20 cellular contexts compared by ENCODE assay signal in genomic region chr4:4838602-4839470, GRCh38. TPM values are rescaled to one million over a fixed set of nuclear protein-coding genes. Genes with fewer than 3 reads are reported as not detected.
DNase-seq lines count a peak whose midpoint lies in the region; ATAC-seq, FAIRE-seq and TF ChIP-seq lines count a peak whose summit lies in the region.
"Had no signal": no experiment of that assay in that cellular context is flagged by ENCODE, and none has a peak within 500 bp of the region (broad histone marks: within the 10 kb centered on the region; RNA-seq: fewer than 3 reads in every experiment).

No MANE protein-coding gene starts in this region.

- no peaks in the 10 kb centered on the region for H3K9me3 ChIP-seq in astrocyte (ENCODE audit: insufficient read depth, low read depth, low read length)
- H3K9me3 ChIP-seq: colonic mucosa had no signal

- no peaks in the 10 kb centered on the region for H3K79me2 ChIP-seq in astrocyte (ENCODE audit: insufficient read depth, low read length)

- H3K36me3 Mint-ChIP-seq in astrocyte (ENCODE audit: low read depth, unreplicated experiment), result no peaks in the 10 kb centered on the region
- H3K36me3 Mint-ChIP-seq in activated T-cell treated with anti-CD3 and anti-CD28 coated beads, Interleukin-2, amount 50 U/mL, for 4 hours (ENCODE audit: insufficient read depth), result no peaks in the 10 kb centered on the region

- H3K4me1 Mint-ChIP-seq in astrocyte (ENCODE audit: low read depth, unreplicated experiment), result peaks cover 12% of the 10 kb centered on the region
- H3K4me1 Mint-ChIP-seq in activated T-cell treated with anti-CD3 and anti-CD28 coated beads, Interleukin-2, amount 50 U/mL, for 4 hours (ENCODE audit: low read depth), result no peaks in the 10 kb centered on the region

- no peaks in the 10 kb centered on the region for H3K9me3 Mint-ChIP-seq in astrocyte (ENCODE audit: unreplicated experiment)
- H3K9me3 Mint-ChIP-seq in activated T-cell treated with anti-CD3 and anti-CD28 coated beads, Interleukin-2, amount 50 U/mL, for 4 hours, result peaks cover 14% of the 10 kb centered on the region

- no peaks in the 10 kb centered on the region for H3K36me3 ChIP-seq in astrocyte (ENCODE audit: insufficient read depth, low read length)
- H3K36me3 ChIP-seq: colonic mucosa, left lung, tibial artery had no signal

- no peak overlapping the region for H3K27ac ChIP-seq in astrocyte (ENCODE audit: low read depth, low read length)
- H3K27ac ChIP-seq in temporal lobe (ENCODE audit: low read depth, low read length), result peak overlapping the region; percentile 75
- H3K27ac ChIP-seq: 22Rv1, colonic mucosa, foreskin keratinocyte, left lung, tibial artery had no signal

- peaks cover 2% of the 10 kb centered on the region for H3K27me3 ChIP-seq in astrocyte (ENCODE audit: insufficient read depth, low read length)
- H3K27me3 ChIP-seq: colonic mucosa had no signal

- peak overlapping the region; percentile 62 for H2AFZ ChIP-seq in astrocyte (ENCODE audit: low read depth, low read length)

- no peak overlapping the region for H3K4me3 ChIP-seq in astrocyte (ENCODE audit: insufficient read depth, low read depth, low read length)
- H3K4me3 ChIP-seq: colonic mucosa, left lung, tibial artery had no signal

- peak overlapping the region; percentile 48 for H3K9ac ChIP-seq in astrocyte (ENCODE audit: low read length)

- peaks cover 22% of the 10 kb centered on the region for H3K4me1 ChIP-seq in astrocyte (ENCODE audit: insufficient read depth, low read length)
- H3K4me1 ChIP-seq: colonic mucosa, foreskin keratinocyte, left lung, tibial artery had no signal

- ATAC-seq in activated T-cell treated with anti-CD3 and anti-CD28 coated beads, Interleukin-2, amount 50 U/mL, for 4 hours, result no peak
- ATAC-seq: foreskin keratinocyte, left lung had no signal

- no peaks in the 10 kb centered on the region for H4K20me1 ChIP-seq in astrocyte (ENCODE audit: insufficient read depth, low read length)

- TF ChIP-seq CTCF in astrocyte (IDR thresholded peaks at IDR 0.05; ENCODE audit: insufficient read depth, low read depth, low read length), result no peak

- H3K4me3 Mint-ChIP-seq in astrocyte (ENCODE audit: unreplicated experiment), result no peak overlapping the region
- no peak overlapping the region for H3K4me3 Mint-ChIP-seq in activated T-cell treated with anti-CD3 and anti-CD28 coated beads, Interleukin-2, amount 50 U/mL, for 4 hours

- H3K27me3 Mint-ChIP-seq in astrocyte (ENCODE audit: low read depth, unreplicated experiment), result peaks cover 46% of the 10 kb centered on the region
- peaks cover 8% of the 10 kb centered on the region for H3K27me3 Mint-ChIP-seq in activated T-cell treated with anti-CD3 and anti-CD28 coated beads, Interleukin-2, amount 50 U/mL, for 4 hours (ENCODE audit: low read depth)

- H3K27ac Mint-ChIP-seq in astrocyte (ENCODE audit: unreplicated experiment), result no peak overlapping the region
- H3K27ac Mint-ChIP-seq: progenitor cell of endocrine pancreas had no signal

- FAIRE-seq in astrocyte (lab: Jason Lieb, UNC), result no peak
- FAIRE-seq: endothelial cell of umbilical vein, H1 had no signal

- DNase-seq in DMS 273 (lab: John Stamatoyannopoulos, UW; ENCODE audit: unreplicated experiment) (peak; percentile 36), DMS 273 treated with DMSO at 0.1 percent for 48 hours (lab: John Stamatoyannopoulos, UW) (no peak), astrocyte (ENCODE audit: low read depth) (peak; percentile 34), medulla oblongata (ENCODE audit: extremely low spot score) (peak; percentile 48), HCEC 1CT (no peak), germinal center (ENCODE audit: low spot score) (no peak)
- DNase-seq in activated T-cell treated with anti-CD3 and anti-CD28 coated beads, Interleukin-2, amount 50 U/mL, for 4 hours, result no peak
- DNase-seq: colonic mucosa, DMS53, foreskin keratinocyte, NCI-H187, SHP77 treated with DMSO at 0.1 percent for 48 hours, T-helper 9 cell, tibial artery had no signal

- peak overlapping the region; percentile 21 for H3K4me2 ChIP-seq in astrocyte (ENCODE audit: low read length)

RNA-seq across cellular contexts. Expression of gene MSX1, which starts 20.6 kb away (rescaled TPM):
- 0.87 and 0.91 TPM in 2 replicates for total RNA-seq in astrocyte
- 2.2 TPM for total RNA-seq in temporal lobe
- under 1 TPM in 1 of 3 donors, not detected in 2; 0.14 TPM for total RNA-seq in activated T-cell treated with anti-CD3 and anti-CD28 coated beads, Interleukin-2, amount 50 U/mL, for 4 hours
- total RNA-seq: H1 had no signal

Comparison
In these comparisons a context has a peak if more than half of its experiments do, and no peak if none do; other contexts are left out.
1. DNase-seq: peak in DMS 273 (single experiment), astrocyte (single experiment) and medulla oblongata (single experiment); none in DMS 273 treated with DMSO at 0.1 percent for 48 hours (single experiment), activated T-cell treated with anti-CD3 and anti-CD28 coated beads, Interleukin-2, amount 50 U/mL, for 4 hours (single experiment), HCEC 1CT (single experiment) and germinal center (single experiment).